In the genomic region with DNA sequence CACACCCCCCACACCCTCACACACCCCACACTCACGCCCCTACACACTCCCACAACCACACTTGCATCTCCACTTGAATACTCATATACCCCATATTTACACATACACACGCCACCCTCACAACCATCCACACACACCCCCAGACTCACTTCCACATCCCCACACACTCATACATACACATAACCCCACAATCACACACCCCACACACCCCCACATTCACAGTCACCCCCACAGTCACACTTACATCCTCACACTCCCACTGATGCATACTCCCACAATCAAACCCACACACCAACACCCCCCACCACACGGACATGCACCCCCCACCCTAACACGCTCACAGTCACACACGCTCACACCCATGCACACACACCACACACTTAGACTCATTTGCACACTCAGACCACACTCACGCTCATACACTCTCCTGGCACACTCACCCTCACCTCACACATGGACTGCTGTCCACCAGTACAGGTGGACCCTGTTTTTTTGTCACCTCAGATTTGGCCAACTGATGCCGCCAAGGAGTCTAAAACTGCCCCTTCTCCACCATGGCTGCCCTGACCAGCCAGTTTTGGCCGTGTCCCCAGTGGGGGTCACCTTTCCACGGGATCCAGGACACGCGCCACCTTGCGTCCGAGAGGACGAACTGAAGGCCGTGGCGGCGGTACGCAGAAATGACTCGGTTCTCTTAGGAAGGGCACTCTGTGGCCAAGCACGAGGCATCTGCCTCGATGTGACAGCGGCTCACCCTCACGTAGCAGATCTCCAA, we compare ENCODE assay signal across 21 cellular contexts. TPM values are rescaled to one million over a fixed set of nuclear protein-coding genes. Genes with fewer than 3 reads are reported as not detected.
DNase-seq lines count a peak whose midpoint lies in the region; ATAC-seq lines count a peak whose summit lies in the region.
"Had no signal": no experiment of that assay in that cellular context is flagged by ENCODE, and none has a peak within 500 bp of the region (broad histone marks: within the 10 kb centered on the region; RNA-seq: fewer than 3 reads in every experiment).

No MANE protein-coding gene starts in this region.

- no peak overlapping the region for H4K91ac ChIP-seq in trophoblast cell (ENCODE audit: low read depth, low read length)

- H3K36me3 Mint-ChIP-seq in activated T-cell treated with anti-CD3 and anti-CD28 coated beads, Interleukin-2, amount 50 U/mL, for 24 hours (ENCODE audit: low read depth) = peaks cover 44% of the 10 kb centered on the region
- H3K36me3 Mint-ChIP-seq in activated T-cell treated with anti-CD3 and anti-CD28 coated beads, Interleukin-2, amount 50 U/mL, for 72 hours (ENCODE audit: insufficient read depth in 2 of 2) = peaks cover 2 to 22% of the 10 kb centered on the region in 2 donors
- H3K36me3 Mint-ChIP-seq: activated CD8-positive, alpha-beta memory T cell treated with anti-CD3 and anti-CD28 coated beads, Interleukin-2, amount 10 ng/mL, durations not matched to agents 7 days and 5 days; type B pancreatic cell had no signal

- H3K27me3 Mint-ChIP-seq in activated T-cell treated with anti-CD3 and anti-CD28 coated beads, Interleukin-2, amount 50 U/mL, for 24 hours = no peaks in the 10 kb centered on the region
- H3K27me3 Mint-ChIP-seq in activated T-cell treated with anti-CD3 and anti-CD28 coated beads, Interleukin-2, amount 50 U/mL, for 72 hours (ENCODE audit: low read depth) = no peaks in the 10 kb centered on the region
- H3K27me3 Mint-ChIP-seq: activated CD8-positive, alpha-beta memory T cell treated with anti-CD3 and anti-CD28 coated beads, Interleukin-2, amount 10 ng/mL, durations not matched to agents 7 days and 5 days had no signal

- no CpG with 5 or more reads among the region's 23 CpGs for WGBS in trophoblast cell (ENCODE audit: extremely low coverage, insufficient coverage, insufficient read length)

- H2BK120ac ChIP-seq in trophoblast cell (ENCODE audit: insufficient read depth, low read length, poor library complexity) = no peak overlapping the region

- no peak overlapping the region for H2AK5ac ChIP-seq in trophoblast cell (ENCODE audit: low read length)

- H3K9me3 ChIP-seq in trophoblast cell (ENCODE audit: insufficient read depth, low read depth, low read length) = peaks cover 33% of the 10 kb centered on the region
- H3K9me3 ChIP-seq: A549, pancreas, SJSA1 had no signal

- H3K23ac ChIP-seq in trophoblast cell (ENCODE audit: low read length) = no peak overlapping the region

- no peak overlapping the region for H3K4me3 ChIP-seq in trophoblast cell (ENCODE audit: low read depth, low read length)
- H3K4me3 ChIP-seq: A549, pancreas, SJSA1 had no signal

- no peak overlapping the region for H3K9ac ChIP-seq in trophoblast cell (ENCODE audit: low read length)

- H2BK5ac ChIP-seq in trophoblast cell (ENCODE audit: low read depth, low read length, poor library complexity) = no peak overlapping the region

- H3K27ac ChIP-seq in cingulate gyrus (ENCODE audit: low read depth, low read length) (peak overlapping the region; percentile 12), trophoblast cell (ENCODE audit: low read depth, low read length) (no peak overlapping the region)
- H3K27ac ChIP-seq: A549, C4-2B, pancreas, SJSA1 had no signal

- H4K8ac ChIP-seq in trophoblast cell (ENCODE audit: low read depth, low read length) = no peak overlapping the region

- H3K18ac ChIP-seq in trophoblast cell (ENCODE audit: low read length) = no peak overlapping the region

- no peak overlapping the region for H3K4me2 ChIP-seq in trophoblast cell (ENCODE audit: low read length)
- H3K4me2 ChIP-seq: A549 had no signal

- H3K4me3 Mint-ChIP-seq in activated T-cell treated with anti-CD3 and anti-CD28 coated beads, Interleukin-2, amount 50 U/mL, for 24 hours = no peak overlapping the region
- H3K4me3 Mint-ChIP-seq in activated T-cell treated with anti-CD3 and anti-CD28 coated beads, Interleukin-2, amount 50 U/mL, for 72 hours = no peak overlapping the region
- H3K4me3 Mint-ChIP-seq: activated CD8-positive, alpha-beta memory T cell treated with anti-CD3 and anti-CD28 coated beads, Interleukin-2, amount 10 ng/mL, durations not matched to agents 7 days and 5 days; type B pancreatic cell had no signal

- H3K27me3 ChIP-seq in trophoblast cell (ENCODE audit: insufficient read depth, low read length) = no peaks in the 10 kb centered on the region
- H3K27me3 ChIP-seq: pancreas, SJSA1 had no signal

- no peak overlapping the region for H3K4ac ChIP-seq in trophoblast cell (ENCODE audit: low read depth, low read length)

- no peaks in the 10 kb centered on the region for H3K9me3 Mint-ChIP-seq in activated T-cell treated with anti-CD3 and anti-CD28 coated beads, Interleukin-2, amount 50 U/mL, for 24 hours
- peaks cover 10 to 11% of the 10 kb centered on the region in 2 donors for H3K9me3 Mint-ChIP-seq in activated T-cell treated with anti-CD3 and anti-CD28 coated beads, Interleukin-2, amount 50 U/mL, for 72 hours
- H3K9me3 Mint-ChIP-seq: type B pancreatic cell had no signal

- H3K79me2 ChIP-seq in trophoblast cell (ENCODE audit: control insufficient read depth, insufficient read depth, low read length, poor library complexity) = no peaks in the 10 kb centered on the region

- no peak for ATAC-seq in activated T-cell treated with anti-CD3 and anti-CD28 coated beads, Interleukin-2, amount 50 U/mL, for 72 hours (replicated peaks in 1 of 2)
- no peak for ATAC-seq in HG02678 (IDR thresholded peaks at IDR 0.05; ENCODE audit: unreplicated experiment)
- ATAC-seq: A549; activated CD8-positive, alpha-beta memory T cell treated with anti-CD3 and anti-CD28 coated beads, Interleukin-2, amount 10 ng/mL, durations not matched to agents 7 days and 5 days; esophagus mucosa; pancreas had no signal

- no peak overlapping the region for H3K14ac ChIP-seq in trophoblast cell (ENCODE audit: low read length)

- DNase-seq in activated T-cell treated with anti-CD3 and anti-CD28 coated beads, Interleukin-2, amount 50 U/mL, for 24 hours = no peak
- DNase-seq in activated T-cell treated with anti-CD3 and anti-CD28 coated beads, Interleukin-2, amount 50 U/mL, for 72 hours = no peak
- DNase-seq in HuH-7 (ENCODE audit: low spot score) (peak; percentile 46), trophoblast cell (peak; percentile 31 to 54), hypothalamus (lab: John Stamatoyannopoulos, UW) (no peak), cerebellar cortex (ENCODE audit: low spot score) (no peak)
- DNase-seq: activated CD8-positive, alpha-beta memory T cell treated with anti-CD3 and anti-CD28 coated beads, Interleukin-2, amount 10 ng/mL, durations not matched to agents 7 days and 5 days; NCI-H1436 treated with DMSO at 0.1 percent for 48 hours; NCI-H2171 treated with DMSO at 0.1 percent for 48 hours; NCI-H774; small intestine had no signal

- H2AFZ ChIP-seq in trophoblast cell (ENCODE audit: insufficient read depth, low read length, poor library complexity) = no peak overlapping the region

- H2BK12ac ChIP-seq in trophoblast cell (ENCODE audit: low read length) = no peak overlapping the region

- no peaks in the 10 kb centered on the region for H3K4me1 ChIP-seq in trophoblast cell (ENCODE audit: control insufficient read depth in 1 of 2, insufficient read depth in 2 of 2, low read length in 2 of 2)
- H3K4me1 ChIP-seq: A549, pancreas, SJSA1 had no signal

- H3K79me1 ChIP-seq in trophoblast cell (ENCODE audit: low read length) = no peaks in the 10 kb centered on the region

- no peak overlapping the region for H4K12ac ChIP-seq in trophoblast cell (ENCODE audit: low read depth, low read length)

- peaks cover 2% of the 10 kb centered on the region for H3K4me1 Mint-ChIP-seq in activated T-cell treated with anti-CD3 and anti-CD28 coated beads, Interleukin-2, amount 50 U/mL, for 24 hours (ENCODE audit: low read depth)
- peaks cover 5% of the 10 kb centered on the region for H3K4me1 Mint-ChIP-seq in activated T-cell treated with anti-CD3 and anti-CD28 coated beads, Interleukin-2, amount 50 U/mL, for 72 hours (ENCODE audit: low read depth)
- H3K4me1 Mint-ChIP-seq: activated CD8-positive, alpha-beta memory T cell treated with anti-CD3 and anti-CD28 coated beads, Interleukin-2, amount 10 ng/mL, durations not matched to agents 7 days and 5 days had no signal

- H3K27ac Mint-ChIP-seq in activated T-cell treated with anti-CD3 and anti-CD28 coated beads, Interleukin-2, amount 50 U/mL, for 24 hours = peak overlapping the region; percentile 34
- H3K27ac Mint-ChIP-seq in activated T-cell treated with anti-CD3 and anti-CD28 coated beads, Interleukin-2, amount 50 U/mL, for 72 hours = no peak overlapping the region
- H3K27ac Mint-ChIP-seq: activated CD8-positive, alpha-beta memory T cell treated with anti-CD3 and anti-CD28 coated beads, Interleukin-2, amount 10 ng/mL, durations not matched to agents 7 days and 5 days; type B pancreatic cell had no signal

- no peaks in the 10 kb centered on the region for H3K36me3 ChIP-seq in trophoblast cell (ENCODE audit: control insufficient read depth in 1 of 2, insufficient read depth in 2 of 2, low read length in 2 of 2)
- H3K36me3 ChIP-seq: pancreas had no signal

RNA-seq across cellular contexts. Expression of a gene that starts 45.3 kb away (rescaled TPM):
- total RNA-seq in activated T-cell treated with anti-CD3 and anti-CD28 coated beads, Interleukin-2, amount 50 U/mL, for 72 hours = not detected
- 0.14 and 0.19 TPM in 2 replicates for polyA plus RNA-seq in trophoblast cell (2013)
- total RNA-seq: activated CD8-positive, alpha-beta memory T cell treated with anti-CD3 and anti-CD28 coated beads, Interleukin-2, amount 10 ng/mL, durations not matched to agents 7 days and 5 days; HT1080; T-helper 2 cell treated with Interferon-gamma antibody and Interleukin-4, amounts not matched to agents 100 ng/mL and 5 ng/mL, for 36 hours had no signal

Comparison
In these comparisons a context has a peak if more than half of its experiments do, and no peak if none do; other contexts are left out.
1. DNase-seq: peak in HuH-7 (single experiment) and trophoblast cell (2 of 2); none in activated T-cell treated with anti-CD3 and anti-CD28 coated beads, Interleukin-2, amount 50 U/mL, for 24 hours (single experiment), activated T-cell treated with anti-CD3 and anti-CD28 coated beads, Interleukin-2, amount 50 U/mL, for 72 hours (0 of 2), hypothalamus (0 of 51) and cerebellar cortex (single experiment).